21 cellular contexts compared by ENCODE assay signal in the genomic region with DNA sequence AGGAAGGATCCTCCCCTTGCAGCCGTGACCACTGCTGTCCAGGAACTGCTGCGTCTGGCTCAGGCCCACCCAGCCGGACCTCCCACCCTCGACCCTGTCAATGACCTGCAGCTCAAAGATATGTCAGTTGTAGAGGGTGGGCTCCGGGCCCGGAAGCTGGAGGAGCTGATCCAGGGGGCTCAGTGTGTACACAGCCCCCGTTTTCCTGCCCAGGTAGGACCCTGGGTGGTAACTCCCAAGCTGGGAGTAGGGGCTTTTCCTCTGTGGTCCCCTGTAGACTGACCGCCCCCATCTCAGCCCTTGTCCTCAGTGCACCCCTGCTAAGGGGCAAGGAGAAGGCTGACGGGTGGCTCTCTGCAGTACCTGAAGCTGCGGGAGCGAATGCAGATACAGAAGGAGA.
"Had no signal": no experiment of that assay in that cellular context is flagged by ENCODE, and none has a peak within 500 bp of the region (broad histone marks: within the 10 kb centered on the region; RNA-seq: fewer than 3 reads in every experiment).

No MANE protein-coding gene starts in this region.

- H3K4me3 Mint-ChIP-seq: immature natural killer cell; natural killer cell treated with Interleukin-12 subunit alpha and Interleukin-12 subunit beta and Interleukin-15 and Interleukin-18, amount 100 ng/mL, for 72 hours had no signal

- ATAC-seq: gastroesophageal sphincter; left cardiac atrium; left ventricle myocardium superior; natural killer cell treated with Interleukin-12 subunit alpha and Interleukin-12 subunit beta and Interleukin-15 and Interleukin-18, amount 100 ng/mL, for 72 hours; psoas muscle; right lobe of liver had no signal

- DNase-seq: dermis blood vessel endothelial cell; esophagus squamous epithelium; foreskin fibroblast; glutamatergic neuron; immature natural killer cell; left cardiac atrium; left ventricle myocardium superior; mesenchymal stem cell; midbrain; occipital lobe; psoas muscle; retina; stimulated activated CD4-positive, alpha-beta T cell treated with anti-CD3 and anti-CD28 coated beads, Interleukin-2, amount 100 ng/mL, for 24 hours; stimulated activated CD4-positive, alpha-beta T cell treated with anti-CD3 and anti-CD28 coated beads, Interleukin-4, amount 100 ng/mL, for 4 hours; stimulated activated naive CD4-positive, alpha-beta T cell; stomach; substantia nigra; transverse colon had no signal

- H3K27me3 Mint-ChIP-seq: natural killer cell treated with Interleukin-12 subunit alpha and Interleukin-12 subunit beta and Interleukin-15 and Interleukin-18, amount 100 ng/mL, for 72 hours had no signal

- H3K9me3 Mint-ChIP-seq: immature natural killer cell; natural killer cell treated with Interleukin-12 subunit alpha and Interleukin-12 subunit beta and Interleukin-15 and Interleukin-18, amount 100 ng/mL, for 72 hours had no signal
